ENCODE assay signal across 8 cellular contexts in the genomic region with DNA sequence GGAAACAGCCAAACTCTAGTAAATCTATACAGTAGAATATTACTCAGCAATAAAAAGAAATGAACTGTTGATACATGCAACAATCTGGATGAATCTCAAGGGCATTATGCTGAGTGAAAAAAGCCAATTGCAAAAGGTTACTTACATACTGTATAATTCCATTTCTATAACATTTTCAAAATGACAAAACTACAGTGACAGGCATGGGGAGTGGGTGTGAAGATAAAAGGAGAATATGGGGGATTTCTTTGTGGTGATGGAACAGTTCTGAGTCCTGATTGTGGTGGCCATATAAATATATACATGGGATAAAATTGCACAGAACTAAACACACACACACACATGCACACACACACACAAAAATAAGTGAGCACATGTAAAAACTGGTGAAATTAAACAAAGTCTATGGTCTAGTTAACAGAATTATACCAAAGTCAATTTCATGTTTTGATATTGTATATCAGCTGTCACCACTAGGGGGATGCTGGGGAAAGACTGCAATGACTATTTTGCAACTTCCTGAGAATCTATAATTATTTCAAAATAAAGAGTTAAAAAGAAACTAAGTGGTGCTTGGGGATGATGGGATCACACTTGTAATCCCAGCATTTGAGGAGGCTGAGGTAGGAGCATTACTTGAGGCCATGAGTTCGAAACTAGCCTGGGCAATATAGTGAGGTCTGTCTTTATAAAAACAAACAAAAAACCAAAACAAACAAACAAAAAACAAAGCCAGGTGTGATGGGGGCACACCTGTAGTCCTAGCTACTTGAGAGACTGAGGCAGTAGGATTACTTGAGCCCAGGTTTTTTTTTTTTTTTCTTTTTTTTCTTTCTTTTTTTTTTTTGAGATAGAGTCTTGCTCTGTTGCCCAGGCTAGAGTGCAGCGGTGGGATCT.
DNase-seq lines count a peak whose midpoint lies in the region; ATAC-seq and TF ChIP-seq lines count a peak whose summit lies in the region.

No MANE protein-coding gene starts in this region.

- no peaks in the 10 kb centered on the region for H3K36me3 ChIP-seq in GM06990 (ENCODE audit: control insufficient read depth, insufficient read depth, low read length)
- H3K36me3 ChIP-seq in ascending aorta: no peaks in the 10 kb centered on the region

- DNase-seq in GM06990 (ENCODE audit: extremely low read depth, insufficient read length) (no peak), ascending aorta (ENCODE audit: low spot score in 2 of 2) (no peak), lung microvascular endothelial cell (ENCODE audit: low read depth in 2 of 2) (peak; percentile 39 to 42), NCI-H446 treated with DMSO at 0.1 percent for 48 hours (lab: John Stamatoyannopoulos, UW) (no peak)
- no peak for DNase-seq in stimulated activated CD8-positive, alpha-beta memory T cell treated with anti-CD3 and anti-CD28 coated beads, Interleukin-4, amount 100 ng/mL, for 48 hours

- peak; percentile 71 for TF ChIP-seq CTCF in GM06990 (IDR thresholded peaks at IDR 0.05; ENCODE audit: insufficient read depth, low read length, poor library complexity, severe bottlenecking)
- TF ChIP-seq CTCF in ascending aorta (IDR thresholded peaks at IDR 0.05): peak in 2 of 3 experiments; percentile 5 to 27

- no peak overlapping the region for H3K27ac ChIP-seq in ascending aorta

- ATAC-seq in HG03354 (IDR thresholded peaks at IDR 0.05; ENCODE audit: poor library complexity, severe bottlenecking, unreplicated experiment): peak; percentile 72
- ATAC-seq in HG03460 (IDR thresholded peaks at IDR 0.05; ENCODE audit: unreplicated experiment): no peak
- no peak for ATAC-seq in HG02840 (IDR thresholded peaks at IDR 0.05; ENCODE audit: low FRiP score, unreplicated experiment)

- H3K4me3 ChIP-seq in GM06990 (replicated peaks; ENCODE audit: low read depth, low read length) (no peak overlapping the region), ascending aorta (no peak overlapping the region)

- H3K9me3 ChIP-seq in ascending aorta: peaks cover 0 to 9% of the 10 kb centered on the region in 2 donors

- intact Hi-C loops in ascending aorta (cut with DNase I): no loop called here

- no peaks in the 10 kb centered on the region for H3K27me3 ChIP-seq in GM06990 (replicated peaks; ENCODE audit: control insufficient read depth, insufficient read depth, low read length)
- no peaks in the 10 kb centered on the region for H3K27me3 ChIP-seq in ascending aorta

- no peaks in the 10 kb centered on the region for H3K4me1 ChIP-seq in ascending aorta

Comparison
In these comparisons a context has a peak if more than half of its experiments do, and no peak if none do; other contexts are left out.
1. DNase-seq: peak in lung microvascular endothelial cell (2 of 2); none in GM06990 (single experiment), ascending aorta (0 of 2), stimulated activated CD8-positive, alpha-beta memory T cell treated with anti-CD3 and anti-CD28 coated beads, Interleukin-4, amount 100 ng/mL, for 48 hours (single experiment) and NCI-H446 treated with DMSO at 0.1 percent for 48 hours (single experiment).